Comparison of ENCODE assay signal across 8 cellular contexts in the genomic region with DNA sequence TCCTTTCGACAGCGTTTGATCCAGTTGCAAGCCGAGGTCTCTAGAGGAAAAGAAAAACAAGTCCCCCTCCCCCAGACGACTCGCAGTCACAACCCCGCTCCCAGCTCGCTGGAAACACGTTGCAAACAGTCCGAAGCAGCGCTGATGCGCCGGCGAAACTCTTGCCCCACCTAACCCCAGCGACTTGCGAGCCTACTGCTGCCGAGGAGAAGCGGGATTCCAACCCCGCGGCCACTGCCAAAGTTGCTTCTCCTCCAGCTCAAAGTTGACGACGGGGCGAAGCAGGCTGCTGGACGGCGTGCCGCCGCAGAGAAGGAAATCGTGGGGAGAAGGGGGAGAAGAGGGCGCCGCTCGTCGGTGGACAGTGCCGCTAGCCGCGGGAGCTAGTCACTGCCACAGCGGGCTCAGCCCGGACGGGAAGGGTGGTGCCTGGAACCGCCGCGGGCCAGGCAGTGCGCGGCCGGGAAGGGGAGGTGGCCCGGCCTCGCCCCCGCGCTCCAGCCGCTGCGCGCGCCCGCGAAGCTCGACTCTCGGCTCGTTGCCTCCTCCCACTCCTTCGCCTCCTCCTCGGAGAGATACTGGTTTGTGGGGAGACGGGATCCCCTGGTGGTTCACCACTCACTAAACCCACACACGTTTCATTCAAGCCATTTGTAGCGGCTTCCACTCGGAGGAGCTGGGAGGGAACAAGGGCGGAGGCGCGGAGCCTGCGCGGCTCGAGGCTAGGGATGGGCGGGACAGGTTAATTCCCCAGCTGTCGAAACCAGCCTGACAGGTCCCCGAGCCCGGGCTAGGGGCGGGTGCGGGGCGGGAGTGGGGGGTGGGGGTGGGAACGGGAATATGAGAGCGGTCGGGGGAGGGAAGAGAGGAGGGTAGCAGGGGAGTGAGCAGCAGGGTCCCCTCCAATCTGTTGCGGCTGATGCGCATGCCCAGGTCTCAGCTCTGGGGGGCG. TPM values are rescaled to one million over a fixed set of nuclear protein-coding genes. Genes with fewer than 3 reads are reported as not detected.
DNase-seq lines count a peak whose midpoint lies in the region; ATAC-seq and TF ChIP-seq lines count a peak whose summit lies in the region.

Gene GPR37 (minus strand): TSS at position 392 of the 952 bp plus-strand sequence. CDS start 816 bp downstream, outside the sequence.

- H3K4me3 ChIP-seq in HL-60 (replicated peaks; ENCODE audit: insufficient read depth, low read length) = peak within 1 kb of the TSS; percentile 25
- H3K4me3 ChIP-seq in body of pancreas = peak within 1 kb of the TSS; percentile 12 to 45

- TF ChIP-seq POLR2A in body of pancreas (IDR thresholded peaks at IDR 0.05) = peak in 1 of 3 donors; percentile 43

- WGBS in body of pancreas, 2 donors = 1 to 2% methylated on average over 58 to 64 of the region's 81 CpGs

- ATAC-seq in GM21360 (IDR thresholded peaks at IDR 0.05; ENCODE audit: unreplicated experiment) (peak; percentile 81), body of pancreas (peak; percentile 83)

- H3K4me1 ChIP-seq in body of pancreas = peaks cover 32% of the 10 kb centered on the region

- peaks cover 34% of the 10 kb centered on the region for H3K27me3 ChIP-seq in HL-60 (ENCODE audit: insufficient read depth, poor library complexity, severe bottlenecking)
- H3K27me3 ChIP-seq in body of pancreas = peaks cover 0 to 11% of the 10 kb centered on the region in 2 donors

- no peaks in the 10 kb centered on the region for H3K36me3 ChIP-seq in body of pancreas (replicated peaks in 1 of 2; ENCODE audit: insufficient read depth in 1 of 2, low read depth in 2 of 2)

- TF ChIP-seq CTCF in HL-60 (IDR thresholded peaks at IDR 0.05; ENCODE audit: insufficient read depth, low read length) (no peak), body of pancreas (IDR thresholded peaks at IDR 0.05) (peak in 1 of 7 experiments; percentile 27)

- no peaks in the 10 kb centered on the region for H3K9me3 ChIP-seq in body of pancreas

- peak; percentile 51 for DNase-seq in DMS153 treated with DMSO at 0.1 percent for 48 hours (lab: John Stamatoyannopoulos, UW; ENCODE audit: unreplicated experiment)
- DNase-seq in HL-60 (ENCODE audit: low read depth in 1 of 2, low spot score in 1 of 2) = peak in 1 of 2 experiments; percentile 23
- DNase-seq in RPMI7951 (ENCODE audit: low read depth) = peak; percentile 42
- DNase-seq in body of pancreas = peak; percentile 50 to 70 (median 54)
- DNase-seq in iPS DF 19.7 (ENCODE audit: low read depth, low spot score) = peak; percentile 35
- peak; percentile 46 for DNase-seq in renal cortical epithelial cell (ENCODE audit: low read depth)
- DNase-seq in effector CD8-positive, alpha-beta T cell (lab: John Stamatoyannopoulos, UW) = no peak

- H3K27ac ChIP-seq in HL-60 (replicated peaks) (no peak within 1 kb of the TSS), body of pancreas (peak within 1 kb of the TSS; percentile 54 to 76 (median 66))

- intact Hi-C loops in body of pancreas (cut with DNase I) = no loop called here

RNA-seq across cellular contexts. Expression of gene GPR37, which starts in this region (rescaled TPM):
- total RNA-seq in RPMI7951 (2014; rRNA removed; shearing (Covaris generic)) = 0.20 and 0.24 TPM in 2 replicates
- 1 to 10 TPM; 2.6 to 5.7 TPM for total RNA-seq in body of pancreas
- total RNA-seq in renal cortical epithelial cell = 1.2 and 4.2 TPM in 2 replicates

Comparison
In these comparisons a context has a peak if more than half of its experiments do, and no peak if none do; other contexts are left out.
1. Peak in DNase-seq in RPMI7951; RNA of the gene not detected or under 1 TPM.